Comparison of ENCODE assay signal across 14 cellular contexts in the genomic region with DNA sequence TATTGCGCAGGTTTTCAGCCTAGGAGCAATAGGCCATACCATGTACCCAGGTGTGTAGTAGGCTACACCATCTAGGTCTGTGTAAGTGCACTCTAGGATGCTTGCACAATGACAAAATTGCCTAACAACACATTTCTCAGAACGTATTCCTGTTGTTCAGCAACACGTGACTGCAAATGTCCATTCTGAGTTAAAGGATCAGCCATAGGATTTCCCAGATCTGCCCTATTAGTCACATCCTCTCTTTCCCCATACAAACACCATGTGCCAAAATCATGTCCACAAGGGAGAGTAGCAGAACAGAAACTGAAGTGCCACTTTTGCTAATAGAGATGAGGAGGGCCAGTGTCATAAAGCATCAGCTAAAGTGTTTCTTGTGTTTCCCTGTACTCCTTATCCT. TPM values are rescaled to one million over a fixed set of nuclear protein-coding genes. Genes with fewer than 3 reads are reported as not detected.
DNase-seq lines count a peak whose midpoint lies in the region; ATAC-seq, FAIRE-seq and TF ChIP-seq lines count a peak whose summit lies in the region.
"Had no signal": no experiment of that assay in that cellular context is flagged by ENCODE, and none has a peak within 500 bp of the region (broad histone marks: within the 10 kb centered on the region; RNA-seq: fewer than 3 reads in every experiment).

No MANE protein-coding gene starts in this region.

- DNase-seq in AG04450 (ENCODE audit: low read depth, low spot score) (peak; percentile 44), HS-5 (ENCODE audit: low read depth) (peak; percentile 98), amniotic epithelial cell (ENCODE audit: low read depth) (peak; percentile 52), left ventricle myocardium superior (no peak), SW480 (ENCODE audit: low spot score) (no peak), HepG2 (ENCODE audit: low spot score) (no peak)
- DNase-seq: activated CD4-positive, alpha-beta T cell treated with anti-CD3 and anti-CD28 coated beads, Interleukin-2, amount 10 ng/mL, durations not matched to agents 7 days and 5 days; CD8-positive, alpha-beta memory T cell; effector memory CD4-positive, alpha-beta T cell; SJCRH30; stimulated activated CD4-positive, alpha-beta T cell treated with anti-CD3 and anti-CD28 coated beads, Interleukin-4, amount 100 ng/mL, for 4 hours had no signal

- no peak overlapping the region for H2AFZ ChIP-seq in HepG2 (ENCODE audit: low read length)
- H2AFZ ChIP-seq: parathyroid adenoma had no signal

- no peak overlapping the region for H3K4me2 ChIP-seq in HepG2 (ENCODE audit: low read depth, low read length)

- H3K4me3 ChIP-seq in AG04450 (ENCODE audit: low read depth, low read length) (no peak overlapping the region), HepG2 (replicated peaks in 1 of 3; ENCODE audit: insufficient read depth in 1 of 3, low read depth in 2 of 3, low read length in 3 of 3) (no peak overlapping the region)
- H3K4me3 ChIP-seq: SJCRH30 had no signal

- H3K27ac ChIP-seq in AG04450 (ENCODE audit: low read depth, low read length) (no peak overlapping the region), HepG2 (ENCODE audit: extremely low read length, insufficient read depth, low read length) (no peak overlapping the region)
- H3K27ac ChIP-seq: parathyroid adenoma, SJCRH30 had no signal

- no peak for TF ChIP-seq POLR2A in HepG2 (IDR thresholded peaks at IDR 0.05; ENCODE audit: insufficient read depth in 1 of 2, low read depth in 2 of 2, low read length in 2 of 2)

- WGBS in HepG2 (ENCODE audit: low lambda C conversion rate), result 34% methylated on average over 3 of the region's 3 CpGs

- H3K4me1 ChIP-seq in HepG2 (ENCODE audit: insufficient read depth, low read length), result no peaks in the 10 kb centered on the region
- H3K4me1 ChIP-seq: SJCRH30 had no signal

- no TSS peak for BruUV-seq in HepG2 (replicated peaks; lab: Mats Ljungman, UMichigan)

- no peak for FAIRE-seq in HepG2 (lab: Jason Lieb, UNC)

- POLR2A ChIA-PET in AG04450 (lab: Yijun Ruan, JAX) (no interaction called here), HepG2 (lab: Yijun Ruan, JAX) (no interaction called here)

- H4K20me1 ChIP-seq in HepG2 (ENCODE audit: insufficient read depth, low read length), result no peaks in the 10 kb centered on the region

- no peak for TF ChIP-seq EP300 in HepG2 (IDR thresholded peaks at IDR 0.05; ENCODE audit: low read depth in 2 of 2, low read length in 2 of 2)
- TF ChIP-seq EP300 in HepG2 (CRISPR knock-in tag; IDR thresholded peaks at IDR 0.05; ENCODE audit: borderline replicate concordance), result no peak

- H3K36me3 ChIP-seq in HepG2 (replicated peaks in 1 of 2; ENCODE audit: control insufficient read depth in 1 of 2, insufficient read depth in 2 of 2, low read length in 2 of 2), result no peaks in the 10 kb centered on the region
- H3K36me3 ChIP-seq: SJCRH30 had no signal

- H3K9ac ChIP-seq in HepG2 (ENCODE audit: insufficient read depth, low read depth, low read length), result no peak overlapping the region
- H3K9ac ChIP-seq: parathyroid adenoma had no signal

- H3K79me2 ChIP-seq in HepG2 (ENCODE audit: insufficient read depth, low read length), result no peaks in the 10 kb centered on the region
- H3K79me2 ChIP-seq: parathyroid adenoma had no signal

- intact Hi-C loops in left ventricle myocardium superior (cut with micrococcal nuclease) (no loop called here), HepG2 (cut with micrococcal nuclease; ENCODE audit: unreplicated experiment) (no loop called here)

- TF ChIP-seq CTCF in AG04450 (IDR thresholded peaks at IDR 0.05; ENCODE audit: low read depth, low read length) (no peak), HepG2 (CRISPR knock-in tag; IDR thresholded peaks at IDR 0.05) (no peak)

- no peak for TF ChIP-seq RAD21 in HepG2 (CRISPR knock-in tag; IDR thresholded peaks at IDR 0.05)

- ATAC-seq in left ventricle myocardium superior (peak; percentile 67), HG03571 (IDR thresholded peaks at IDR 0.05; ENCODE audit: unreplicated experiment) (no peak), HepG2 (no peak), HG03159 (IDR thresholded peaks at IDR 0.05; ENCODE audit: unreplicated experiment) (no peak)

- H3K27me3 ChIP-seq in AG04450 (ENCODE audit: control insufficient read depth, insufficient read depth, low read length) (peaks cover 5% of the 10 kb centered on the region), HepG2 (ENCODE audit: control insufficient read depth in 1 of 2, insufficient read depth in 2 of 2, low read length in 2 of 2) (no peaks in the 10 kb centered on the region; a peak in 1 of 5 replicates)

- H3K9me3 ChIP-seq in AG04450 (ENCODE audit: control insufficient read depth, insufficient read depth, low read length) (no peaks in the 10 kb centered on the region; the same call in 1 of the 2 replicates), HepG2 (ENCODE audit: low read length) (no peaks in the 10 kb centered on the region)
- H3K9me3 ChIP-seq: SJCRH30 had no signal

- CTCF ChIA-PET in AG04450 (lab: Charles Lee), result no interaction called here
- CTCF ChIA-PET in HepG2 (lab: Yijun Ruan, JAX; ENCODE audit: low intra/inter-chr PET ratio, low total read pairs), result no interaction called here

- in situ Hi-C loops in HepG2 (cut with HindIII; ENCODE audit: extremely low pct_ligation_motif_present, low pct_unique_long_range_greater_than_20kb), result loop anchor here (25.0 kb wide), 1 partner anchor 261 kb away; no protein-coding TSS in a partner anchor

TF ChIP-seq in HepG2, 621 proteins besides CTCF, POLR2A, EP300 and RAD21:
- TF ChIP-seq ZNF292 (CRISPR knock-in tag; IDR thresholded peaks at IDR 0.05; ENCODE audit: borderline replicate concordance, low read depth) (no peak), ZNF572 (CRISPR knock-in tag; IDR thresholded peaks at IDR 0.05) (no peak), ZBTB20 (CRISPR knock-in tag; IDR thresholded peaks at IDR 0.05; ENCODE audit: borderline replicate concordance, low read depth) (no peak), SP140L (CRISPR knock-in tag; IDR thresholded peaks at IDR 0.05; ENCODE audit: borderline replicate concordance) (no peak), ZNF878 (CRISPR knock-in tag; IDR thresholded peaks at IDR 0.05) (no peak), ZNF24 (IDR thresholded peaks at IDR 0.05) (no peak), SRSF4 (IDR thresholded peaks at IDR 0.05; ENCODE audit: low read depth, low read length, poor library complexity, severe bottlenecking) (no peak)
- TF ChIP-seq, protein P1, sequence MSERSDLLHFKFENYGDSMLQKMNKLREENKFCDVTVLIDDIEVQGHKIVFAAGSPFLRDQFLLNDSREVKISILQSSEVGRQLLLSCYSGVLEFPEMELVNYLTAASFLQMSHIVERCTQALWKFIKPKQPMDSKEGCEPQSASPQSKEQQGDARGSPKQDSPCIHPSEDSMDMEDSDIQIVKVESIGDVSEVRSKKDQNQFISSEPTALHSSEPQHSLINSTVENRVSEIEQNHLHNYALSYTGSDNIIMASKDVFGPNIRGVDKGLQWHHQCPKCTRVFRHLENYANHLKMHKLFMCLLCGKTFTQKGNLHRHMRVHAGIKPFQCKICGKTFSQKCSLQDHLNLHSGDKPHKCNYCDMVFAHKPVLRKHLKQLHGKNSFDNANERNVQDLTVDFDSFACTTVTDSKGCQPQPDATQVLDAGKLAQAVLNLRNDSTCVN (CRISPR knock-in tag; IDR thresholded peaks at IDR 0.05; ENCODE audit: borderline replicate concordance), result no peak
TF ChIP-seq in HepG2: peak in this region for 0.

RNA-seq across cellular contexts. Expression of a gene that starts 42.6 kb away (rescaled TPM):
- polyA plus RNA-seq in AG04450 (2011; rRNA removed), result 17.3 and 19.5 TPM in 2 replicates
- 20.2 and 21.7 TPM in 2 replicates for polyA minus RNA-seq in AG04450 (2011; rRNA and poly(A)+ RNA removed)
- 2.1 TPM for total RNA-seq in left ventricle myocardium superior
- total RNA-seq in HepG2 (2016; rRNA removed; fragmentation: Illumina TruSeq; extraction: Trizol), result not detected in 2 replicates
- not detected in 2 replicates for total RNA-seq in HepG2 (2016; cell fraction: cytosol; rRNA removed; fragmentation: Illumina TruSeq; extraction: Trizol; ENCODE audit: low read depth)
- not detected in 2 replicates for total RNA-seq in HepG2 (2016; cell fraction: insoluble cytoplasmic fraction; rRNA removed; fragmentation: Illumina TruSeq; extraction: Trizol)
- total RNA-seq in HepG2 (2016; cell fraction: membrane; rRNA removed; fragmentation: Illumina TruSeq; extraction: Trizol), result not detected in 2 replicates
- not detected in 2 replicates for total RNA-seq in HepG2 (2016; cell fraction: nucleus; rRNA removed; fragmentation: Illumina TruSeq; extraction: Trizol)
- not detected in 2 replicates for polyA plus RNA-seq in HepG2 (2011; rRNA removed)
- polyA plus RNA-seq in HepG2 (2011; cell fraction: cytosol; rRNA removed), result not detected in 2 replicates
- not detected in 2 replicates for polyA plus RNA-seq in HepG2 (2011; cell fraction: nucleus; rRNA removed)
- polyA plus RNA-seq in HepG2 (2012), result not detected in 2 replicates
- polyA plus RNA-seq in HepG2 (2016; cell fraction: cytosol; fragmentation: Illumina TruSeq; extraction: Trizol; ENCODE audit: low read depth), result not detected in 2 replicates
- not detected in 2 replicates for polyA plus RNA-seq in HepG2 (2016; cell fraction: insoluble cytoplasmic fraction; fragmentation: Illumina TruSeq; extraction: Trizol; ENCODE audit: low read depth)
- not detected in 2 replicates for polyA plus RNA-seq in HepG2 (2016; cell fraction: membrane; fragmentation: Illumina TruSeq; extraction: Trizol; ENCODE audit: low read depth)
- not detected in 2 replicates for polyA plus RNA-seq in HepG2 (2016; cell fraction: nucleus; fragmentation: Illumina TruSeq; extraction: Trizol; ENCODE audit: insufficient read depth, low read depth)
- polyA minus RNA-seq in HepG2 (2011; rRNA and poly(A)+ RNA removed; ENCODE audit: low replicate concordance), result not detected in 2 replicates
- polyA minus RNA-seq in HepG2 (2011; cell fraction: cytosol; rRNA and poly(A)+ RNA removed), result not detected in 2 replicates
- not detected in 2 replicates for polyA minus RNA-seq in HepG2 (2011; cell fraction: nucleus; rRNA and poly(A)+ RNA removed)
- total RNA-seq: CD8-positive, alpha-beta memory T cell; SJCRH30 had no signal

Comparison
In these comparisons a context has a peak if more than half of its experiments do, and no peak if none do; other contexts are left out.
1. DNase-seq: peak in AG04450 (single experiment), HS-5 (single experiment) and amniotic epithelial cell (single experiment); none in left ventricle myocardium superior (single experiment), SW480 (single experiment) and HepG2 (single experiment).